18 cellular contexts compared by ENCODE assay signal in genomic region chr11:130762342-130763037, GRCh38.
A peak's percentile ranks its signal among the peaks of the same experiment; 100 is the strongest.
DNase-seq lines count a peak whose midpoint lies in the region; ATAC-seq and TF ChIP-seq lines count a peak whose summit lies in the region.
"Had no signal": no experiment of that assay in that cellular context is flagged by ENCODE, and none has a peak within 500 bp of the region (broad histone marks: within the 10 kb centered on the region; RNA-seq: fewer than 3 reads in every experiment).

No MANE protein-coding gene starts in this region.

- no peak overlapping the region for H2AFZ ChIP-seq in H9 (ENCODE audit: low read length)

- no peaks in the 10 kb centered on the region for H3K79me1 ChIP-seq in H9 (ENCODE audit: insufficient read depth, low read depth, low read length, poor library complexity, severe bottlenecking)

- H3K14ac ChIP-seq in H9 (ENCODE audit: insufficient read depth, low read length): no peak overlapping the region

- WGBS in H9 (ENCODE audit: extremely low coverage, insufficient read length, low lambda C conversion rate): no CpG with 5 or more reads among the region's 10 CpGs

- no peak overlapping the region for H3K4me2 ChIP-seq in H9 (ENCODE audit: insufficient read depth, insufficient read length, low read length)

- H2BK20ac ChIP-seq in H9 (ENCODE audit: low read depth, low read length, poor library complexity, severe bottlenecking): no peak overlapping the region

- H3K4me1 Mint-ChIP-seq in H9: peaks cover 43 to 46% of the 10 kb centered on the region in 2 experiments
- H3K4me1 Mint-ChIP-seq: activated B cell treated with CpG ODN at 0.5 μM for 24 hours had no signal

- H3K18ac ChIP-seq in H9 (ENCODE audit: insufficient read length, low read depth, low read length): no peak overlapping the region

- no peak overlapping the region for H3K56ac ChIP-seq in H9 (ENCODE audit: insufficient read length, low read depth, low read length)

- TF ChIP-seq CTCF in H9 (conservative IDR thresholded peaks at IDR 0.05): no peak

- no peaks in the 10 kb centered on the region for H3K79me2 ChIP-seq in H9 (ENCODE audit: insufficient read depth, low read length)

- H3K23ac ChIP-seq in H9 (ENCODE audit: insufficient read length, low read depth, low read length): no peak overlapping the region

- no peaks in the 10 kb centered on the region for H3K27me3 ChIP-seq in H9 (ENCODE audit: insufficient read depth, low read length)

- no peak overlapping the region for H3K27ac ChIP-seq in H9 (ENCODE audit: insufficient read length, low read depth, low read length)

- peaks cover 20% of the 10 kb centered on the region for H3K4me1 ChIP-seq in H9 (ENCODE audit: insufficient read depth, low read length)

- DNase-seq in Right ventricle myocardium superior (no peak), Right ventricle myocardium inferior (ENCODE audit: missing footprints) (no peak), SHP77 treated with DMSO at 0.1 percent for 48 hours (lab: John Stamatoyannopoulos, UW) (peak; percentile 87), left kidney (ENCODE audit: low read depth, low spot score) (peak; percentile 51), T-helper 9 cell (no peak), H9 (no peak)
- DNase-seq in NK-92 treated with Interleukin-12 subunit alpha and Interleukin-12 subunit beta, amount 100 ng/mL, for 24 hours (lab: John Stamatoyannopoulos, UW): no peak
- DNase-seq: activated B cell treated with CpG ODN at 0.5 μM for 24 hours; activated CD8-positive, alpha-beta memory T cell treated with anti-CD3 and anti-CD28 coated beads for 24 hours; CD8-positive, alpha-beta T cell; effector memory CD4-positive, alpha-beta T cell; left ventricle myocardium superior; NCI-H1436 treated with DMSO at 0.1 percent for 48 hours; NCI-H524 treated with DMSO at 0.1 percent for 48 hours; stimulated activated CD4-positive, alpha-beta T cell treated with anti-CD3 and anti-CD28 coated beads, Interleukin-12 subunit alpha, Interleukin-12 subunit beta, amount 100 ng/mL, for 4 hours; stimulated activated naive CD4-positive, alpha-beta T cell treated with Interleukin-2 at 50 U/mL for 16 hours had no signal

- no peak overlapping the region for H3K4me3 Mint-ChIP-seq in H9
- H3K4me3 Mint-ChIP-seq: activated B cell treated with CpG ODN at 0.5 μM for 24 hours; CD8-positive, alpha-beta T cell; central memory CD8-positive, alpha-beta T cell had no signal

- H3K27ac Mint-ChIP-seq in H9: no peak overlapping the region
- H3K27ac Mint-ChIP-seq: activated B cell treated with CpG ODN at 0.5 μM for 24 hours; CD8-positive, alpha-beta T cell had no signal

- H4K5ac ChIP-seq in H9 (ENCODE audit: insufficient read length, low read depth, low read length): no peak overlapping the region

- peak; percentile 25 for ATAC-seq in Right ventricle myocardium superior (ENCODE audit: poor library complexity)
- ATAC-seq in Right ventricle myocardium inferior: no peak
- no peak for ATAC-seq in GM18502 (IDR thresholded peaks at IDR 0.05; ENCODE audit: poor library complexity, unreplicated experiment)
- ATAC-seq: CD8-positive, alpha-beta T cell; left ventricle myocardium superior had no signal

- peaks cover 0 to under 1% of the 10 kb centered on the region in 2 experiments; a peak in 3 of 5 replicates for H3K9me3 Mint-ChIP-seq in H9
- H3K9me3 Mint-ChIP-seq: activated B cell treated with CpG ODN at 0.5 μM for 24 hours; CD8-positive, alpha-beta T cell; central memory CD8-positive, alpha-beta T cell had no signal

- no peaks in the 10 kb centered on the region for H4K20me1 ChIP-seq in H9 (ENCODE audit: control insufficient read depth, insufficient read depth, insufficient read length)

- no peak overlapping the region for H2AK5ac ChIP-seq in H9 (ENCODE audit: insufficient read length, low read length)

- no peak overlapping the region for H4K8ac ChIP-seq in H9 (replicated peaks; ENCODE audit: insufficient read length, low read depth, low read length)

- H4K91ac ChIP-seq in H9 (ENCODE audit: insufficient read length, low read depth, low read length): no peak overlapping the region

- H2BK120ac ChIP-seq in H9 (ENCODE audit: low read depth, low read length, poor library complexity, severe bottlenecking): no peak overlapping the region

- intact Hi-C loops in Right ventricle myocardium superior (cut with DNase I): no loop called here
- intact Hi-C loops in Right ventricle myocardium inferior (cut with DNase I): no loop called here

- H2BK5ac ChIP-seq in H9 (ENCODE audit: insufficient read length, low read length): no peak overlapping the region

- no peak overlapping the region for H2BK15ac ChIP-seq in H9 (ENCODE audit: low read depth, low read length)

- peaks cover 13% of the 10 kb centered on the region for H3K27me3 Mint-ChIP-seq in H9 (ENCODE audit: low read depth)
- H3K27me3 Mint-ChIP-seq: activated B cell treated with CpG ODN at 0.5 μM for 24 hours had no signal

- H3K4ac ChIP-seq in H9 (ENCODE audit: low read depth, low read length): no peak overlapping the region

- no peak overlapping the region for H3T11ph ChIP-seq in H9 (ENCODE audit: low read length)

- H3K36me3 Mint-ChIP-seq in H9 (ENCODE audit: insufficient read depth in 1 of 3, low read depth in 3 of 3): peaks cover 0 to under 1% (median 0%) of the 10 kb centered on the region in 3 experiments; a peak in 2 of 7 replicates
- H3K36me3 Mint-ChIP-seq: CD8-positive, alpha-beta T cell had no signal

- no peaks in the 10 kb centered on the region for H3K23me2 ChIP-seq in H9 (ENCODE audit: insufficient read length, low read depth, low read length, poor library complexity, severe bottlenecking)

- no peak overlapping the region for H2BK12ac ChIP-seq in H9 (ENCODE audit: insufficient read length, low read depth, low read length)

- H3K9ac ChIP-seq in H9 (ENCODE audit: extremely low read depth, insufficient read length, low read length): no peak overlapping the region

- no peaks in the 10 kb centered on the region for H3K9me3 ChIP-seq in H9 (ENCODE audit: control insufficient read depth, low read depth, low read length)

Comparison
In these comparisons a context has a peak if more than half of its experiments do, and no peak if none do; other contexts are left out.
1. DNase-seq: peak in SHP77 treated with DMSO at 0.1 percent for 48 hours (single experiment) and left kidney (single experiment); none in Right ventricle myocardium superior (single experiment), Right ventricle myocardium inferior (single experiment), T-helper 9 cell (single experiment), H9 (single experiment) and NK-92 treated with Interleukin-12 subunit alpha and Interleukin-12 subunit beta, amount 100 ng/mL, for 24 hours (single experiment).